ENCODE assay signal across 1 cellular context in the genomic region with DNA sequence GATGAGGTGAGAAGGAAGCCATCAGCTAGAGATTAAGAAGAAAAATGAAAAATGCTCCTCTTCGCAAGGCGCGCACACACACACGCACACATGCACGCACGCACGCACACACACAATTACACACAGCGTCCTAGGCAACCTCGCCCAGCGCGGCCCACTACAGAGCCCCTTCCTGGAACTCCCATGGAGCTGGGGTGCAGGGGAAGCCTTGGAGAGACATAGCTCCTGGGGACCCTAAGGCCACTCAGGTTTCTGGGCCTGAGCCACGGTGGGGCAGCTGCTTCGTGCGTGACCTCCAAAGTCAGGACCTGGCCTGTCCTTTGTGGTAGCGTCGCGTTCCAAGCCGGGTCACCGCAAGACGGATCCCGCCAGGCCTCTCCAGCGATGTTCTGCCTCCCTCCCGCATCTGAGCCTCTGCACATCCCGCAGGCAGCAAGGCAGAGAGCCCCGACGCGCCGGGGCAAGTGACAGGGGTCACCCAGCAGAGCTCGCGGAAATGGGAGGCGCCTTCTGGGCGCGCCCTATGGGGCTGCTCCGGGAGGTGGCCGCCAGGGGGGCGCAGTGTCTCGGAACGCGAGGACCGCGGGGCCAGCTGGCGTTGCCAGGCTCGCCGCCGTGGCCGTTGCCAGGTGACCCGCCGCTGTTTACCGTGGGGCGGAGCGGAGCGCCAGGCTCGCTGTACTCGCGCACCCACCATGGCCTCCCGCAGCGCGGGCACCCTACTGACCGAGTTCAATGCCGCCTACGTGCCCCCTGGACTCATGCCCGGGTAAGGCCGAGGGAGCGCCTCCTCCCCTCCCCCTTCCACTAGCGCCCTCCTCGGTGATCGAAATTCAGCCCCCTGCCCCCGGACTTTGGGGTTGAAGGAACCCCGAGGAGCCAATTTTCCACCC.
TF ChIP-seq lines count a peak whose summit lies in the region.

No MANE protein-coding gene starts in this region.

TF ChIP-seq in HepG2, 621 proteins besides CTCF, POLR2A, EP300 and RAD21 (continued from another document and continues in another):
- TF ChIP-seq, protein P1, sequence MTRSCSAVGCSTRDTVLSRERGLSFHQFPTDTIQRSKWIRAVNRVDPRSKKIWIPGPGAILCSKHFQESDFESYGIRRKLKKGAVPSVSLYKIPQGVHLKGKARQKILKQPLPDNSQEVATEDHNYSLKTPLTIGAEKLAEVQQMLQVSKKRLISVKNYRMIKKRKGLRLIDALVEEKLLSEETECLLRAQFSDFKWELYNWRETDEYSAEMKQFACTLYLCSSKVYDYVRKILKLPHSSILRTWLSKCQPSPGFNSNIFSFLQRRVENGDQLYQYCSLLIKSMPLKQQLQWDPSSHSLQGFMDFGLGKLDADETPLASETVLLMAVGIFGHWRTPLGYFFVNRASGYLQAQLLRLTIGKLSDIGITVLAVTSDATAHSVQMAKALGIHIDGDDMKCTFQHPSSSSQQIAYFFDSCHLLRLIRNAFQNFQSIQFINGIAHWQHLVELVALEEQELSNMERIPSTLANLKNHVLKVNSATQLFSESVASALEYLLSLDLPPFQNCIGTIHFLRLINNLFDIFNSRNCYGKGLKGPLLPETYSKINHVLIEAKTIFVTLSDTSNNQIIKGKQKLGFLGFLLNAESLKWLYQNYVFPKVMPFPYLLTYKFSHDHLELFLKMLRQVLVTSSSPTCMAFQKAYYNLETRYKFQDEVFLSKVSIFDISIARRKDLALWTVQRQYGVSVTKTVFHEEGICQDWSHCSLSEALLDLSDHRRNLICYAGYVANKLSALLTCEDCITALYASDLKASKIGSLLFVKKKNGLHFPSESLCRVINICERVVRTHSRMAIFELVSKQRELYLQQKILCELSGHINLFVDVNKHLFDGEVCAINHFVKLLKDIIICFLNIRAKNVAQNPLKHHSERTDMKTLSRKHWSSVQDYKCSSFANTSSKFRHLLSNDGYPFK (CRISPR knock-in tag; IDR thresholded peaks at IDR 0.05; ENCODE audit: borderline replicate concordance) = no peak
- TF ChIP-seq ZNF235 (CRISPR knock-in tag; IDR thresholded peaks at IDR 0.05; ENCODE audit: borderline replicate concordance) (0 out of 2 replicates have a peak, but pooled peaks have one; percentile 25), ZNF205 (CRISPR knock-in tag; IDR thresholded peaks at IDR 0.05) (peak; percentile 69; the same call in 1 of the 2 replicates), ZNF563 (CRISPR knock-in tag; IDR thresholded peaks at IDR 0.05) (0 out of 2 replicates have a peak, but pooled peaks have one; percentile 22), ISL2 (CRISPR knock-in tag; IDR thresholded peaks at IDR 0.05) (peak; percentile 45; the same call in 1 of the 2 replicates), CHCHD3 (CRISPR knock-in tag; IDR thresholded peaks at IDR 0.05) (peak; percentile 33; the same call in 1 of the 2 replicates), SAFB2 (CRISPR knock-in tag; IDR thresholded peaks at IDR 0.05; ENCODE audit: borderline replicate concordance, low read depth) (peak; percentile 67; the same call in 1 of the 2 replicates), SRSF1 (optimal IDR thresholded peaks at IDR 0.05; ENCODE audit: low read depth, low read length) (peak; percentile 18), ZMYM2 (CRISPR knock-in tag; IDR thresholded peaks at IDR 0.05) (no peak), MBD4 (IDR thresholded peaks at IDR 0.05; ENCODE audit: borderline replicate concordance, low read length) (no peak), MEIS1 (CRISPR knock-in tag; IDR thresholded peaks at IDR 0.05; ENCODE audit: borderline replicate concordance) (no peak), ZNF331 (CRISPR knock-in tag; IDR thresholded peaks at IDR 0.05) (peak; percentile 63; the same call in 1 of the 2 replicates), ZNF441 (CRISPR knock-in tag; IDR thresholded peaks at IDR 0.05; ENCODE audit: borderline replicate concordance) (0 out of 2 replicates have a peak, but pooled peaks have one; percentile 65), ZNF781 (CRISPR knock-in tag; IDR thresholded peaks at IDR 0.05; ENCODE audit: borderline replicate concordance, not compliant biosample characterization) (no peak), ZNF788 (CRISPR knock-in tag; IDR thresholded peaks at IDR 0.05; ENCODE audit: borderline replicate concordance) (0 out of 2 replicates have a peak, but pooled peaks have one; percentile 28), ZNF768 (CRISPR knock-in tag; IDR thresholded peaks at IDR 0.05) (peak; percentile 70; the same call in 1 of the 2 replicates), ETV5 (CRISPR knock-in tag; IDR thresholded peaks at IDR 0.05; ENCODE audit: borderline replicate concordance) (peak; percentile 17; the same call in 1 of the 2 replicates), RNF2 (conservative IDR thresholded peaks at IDR 0.05; ENCODE audit: low read depth) (peak; percentile 53; the same call in 1 of the 2 replicates), ZSCAN20 (CRISPR knock-in tag; IDR thresholded peaks at IDR 0.05; ENCODE audit: borderline replicate concordance) (peak; percentile 81; the same call in 1 of the 2 replicates), PHF20 (CRISPR knock-in tag; IDR thresholded peaks at IDR 0.05) (no peak), PHF21A (CRISPR knock-in tag; IDR thresholded peaks at IDR 0.05) (0 out of 2 replicates have a peak, but pooled peaks have one; percentile 27), NCOR1 (IDR thresholded peaks at IDR 0.05; ENCODE audit: borderline replicate concordance, low read length) (no peak), HNRNPK (IDR thresholded peaks at IDR 0.05; ENCODE audit: low read depth, low read length, poor library complexity, severe bottlenecking) (peak; percentile 88), ZKSCAN1 (IDR thresholded peaks at IDR 0.05; ENCODE audit: low read length) (no peak), CBX2 (IDR thresholded peaks at IDR 0.05; ENCODE audit: low read depth, low read length) (no peak), CBX2 (CRISPR knock-in tag; IDR thresholded peaks at IDR 0.05; ENCODE audit: low read depth) (peak; percentile 61; the same call in 1 of the 2 replicates), TCF7 (IDR thresholded peaks at IDR 0.05; ENCODE audit: low read depth) (no peak), BORCS8-MEF2B (CRISPR knock-in tag; IDR thresholded peaks at IDR 0.05) (peak; percentile 68; the same call in 1 of the 2 replicates), MED1 (CRISPR knock-in tag; IDR thresholded peaks at IDR 0.05) (no peak), GATAD2A (CRISPR knock-in tag; IDR thresholded peaks at IDR 0.05) (no peak), ZBTB42 (CRISPR knock-in tag; IDR thresholded peaks at IDR 0.05) (no peak), YY1 (IDR thresholded peaks at IDR 0.05; ENCODE audit: insufficient read depth, insufficient replicate concordance, low read depth, low read length) (peak; percentile 53), ZNF296 (CRISPR knock-in tag; conservative IDR thresholded peaks at IDR 0.05) (no peak)
- TF ChIP-seq, protein P2, sequence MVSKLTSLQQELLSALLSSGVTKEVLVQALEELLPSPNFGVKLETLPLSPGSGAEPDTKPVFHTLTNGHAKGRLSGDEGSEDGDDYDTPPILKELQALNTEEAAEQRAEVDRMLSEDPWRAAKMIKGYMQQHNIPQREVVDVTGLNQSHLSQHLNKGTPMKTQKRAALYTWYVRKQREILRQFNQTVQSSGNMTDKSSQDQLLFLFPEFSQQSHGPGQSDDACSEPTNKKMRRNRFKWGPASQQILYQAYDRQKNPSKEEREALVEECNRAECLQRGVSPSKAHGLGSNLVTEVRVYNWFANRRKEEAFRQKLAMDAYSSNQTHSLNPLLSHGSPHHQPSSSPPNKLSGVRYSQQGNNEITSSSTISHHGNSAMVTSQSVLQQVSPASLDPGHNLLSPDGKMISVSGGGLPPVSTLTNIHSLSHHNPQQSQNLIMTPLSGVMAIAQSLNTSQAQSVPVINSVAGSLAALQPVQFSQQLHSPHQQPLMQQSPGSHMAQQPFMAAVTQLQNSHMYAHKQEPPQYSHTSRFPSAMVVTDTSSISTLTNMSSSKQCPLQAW (CRISPR knock-in tag; IDR thresholded peaks at IDR 0.05) = peak; percentile 53; the same call in 1 of the 2 replicates
- TF ChIP-seq, protein P3, sequence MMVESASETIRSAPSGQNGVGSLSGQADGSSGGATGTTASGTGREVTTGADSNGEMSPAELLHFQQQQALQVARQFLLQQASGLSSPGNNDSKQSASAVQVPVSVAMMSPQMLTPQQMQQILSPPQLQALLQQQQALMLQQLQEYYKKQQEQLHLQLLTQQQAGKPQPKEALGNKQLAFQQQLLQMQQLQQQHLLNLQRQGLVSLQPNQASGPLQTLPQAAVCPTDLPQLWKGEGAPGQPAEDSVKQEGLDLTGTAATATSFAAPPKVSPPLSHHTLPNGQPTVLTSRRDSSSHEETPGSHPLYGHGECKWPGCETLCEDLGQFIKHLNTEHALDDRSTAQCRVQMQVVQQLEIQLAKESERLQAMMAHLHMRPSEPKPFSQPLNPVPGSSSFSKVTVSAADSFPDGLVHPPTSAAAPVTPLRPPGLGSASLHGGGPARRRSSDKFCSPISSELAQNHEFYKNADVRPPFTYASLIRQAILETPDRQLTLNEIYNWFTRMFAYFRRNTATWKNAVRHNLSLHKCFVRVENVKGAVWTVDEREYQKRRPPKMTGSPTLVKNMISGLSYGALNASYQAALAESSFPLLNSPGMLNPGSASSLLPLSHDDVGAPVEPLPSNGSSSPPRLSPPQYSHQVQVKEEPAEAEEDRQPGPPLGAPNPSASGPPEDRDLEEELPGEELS (CRISPR knock-in tag; IDR thresholded peaks at IDR 0.05) = peak; percentile 19; the same call in 1 of the 2 replicates
- TF ChIP-seq, protein P4, sequence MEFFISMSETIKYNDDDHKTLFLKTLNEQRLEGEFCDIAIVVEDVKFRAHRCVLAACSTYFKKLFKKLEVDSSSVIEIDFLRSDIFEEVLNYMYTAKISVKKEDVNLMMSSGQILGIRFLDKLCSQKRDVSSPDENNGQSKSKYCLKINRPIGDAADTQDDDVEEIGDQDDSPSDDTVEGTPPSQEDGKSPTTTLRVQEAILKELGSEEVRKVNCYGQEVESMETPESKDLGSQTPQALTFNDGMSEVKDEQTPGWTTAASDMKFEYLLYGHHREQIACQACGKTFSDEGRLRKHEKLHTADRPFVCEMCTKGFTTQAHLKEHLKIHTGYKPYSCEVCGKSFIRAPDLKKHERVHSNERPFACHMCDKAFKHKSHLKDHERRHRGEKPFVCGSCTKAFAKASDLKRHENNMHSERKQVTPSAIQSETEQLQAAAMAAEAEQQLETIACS (CRISPR knock-in tag; IDR thresholded peaks at IDR 0.05) = no peak
- TF ChIP-seq, protein P5, sequence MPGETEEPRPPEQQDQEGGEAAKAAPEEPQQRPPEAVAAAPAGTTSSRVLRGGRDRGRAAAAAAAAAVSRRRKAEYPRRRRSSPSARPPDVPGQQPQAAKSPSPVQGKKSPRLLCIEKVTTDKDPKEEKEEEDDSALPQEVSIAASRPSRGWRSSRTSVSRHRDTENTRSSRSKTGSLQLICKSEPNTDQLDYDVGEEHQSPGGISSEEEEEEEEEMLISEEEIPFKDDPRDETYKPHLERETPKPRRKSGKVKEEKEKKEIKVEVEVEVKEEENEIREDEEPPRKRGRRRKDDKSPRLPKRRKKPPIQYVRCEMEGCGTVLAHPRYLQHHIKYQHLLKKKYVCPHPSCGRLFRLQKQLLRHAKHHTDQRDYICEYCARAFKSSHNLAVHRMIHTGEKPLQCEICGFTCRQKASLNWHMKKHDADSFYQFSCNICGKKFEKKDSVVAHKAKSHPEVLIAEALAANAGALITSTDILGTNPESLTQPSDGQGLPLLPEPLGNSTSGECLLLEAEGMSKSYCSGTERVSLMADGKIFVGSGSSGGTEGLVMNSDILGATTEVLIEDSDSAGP (CRISPR knock-in tag; IDR thresholded peaks at IDR 0.05; ENCODE audit: borderline replicate concordance) = peak; percentile 81; the same call in 1 of the 2 replicates
- TF ChIP-seq, protein P6, sequence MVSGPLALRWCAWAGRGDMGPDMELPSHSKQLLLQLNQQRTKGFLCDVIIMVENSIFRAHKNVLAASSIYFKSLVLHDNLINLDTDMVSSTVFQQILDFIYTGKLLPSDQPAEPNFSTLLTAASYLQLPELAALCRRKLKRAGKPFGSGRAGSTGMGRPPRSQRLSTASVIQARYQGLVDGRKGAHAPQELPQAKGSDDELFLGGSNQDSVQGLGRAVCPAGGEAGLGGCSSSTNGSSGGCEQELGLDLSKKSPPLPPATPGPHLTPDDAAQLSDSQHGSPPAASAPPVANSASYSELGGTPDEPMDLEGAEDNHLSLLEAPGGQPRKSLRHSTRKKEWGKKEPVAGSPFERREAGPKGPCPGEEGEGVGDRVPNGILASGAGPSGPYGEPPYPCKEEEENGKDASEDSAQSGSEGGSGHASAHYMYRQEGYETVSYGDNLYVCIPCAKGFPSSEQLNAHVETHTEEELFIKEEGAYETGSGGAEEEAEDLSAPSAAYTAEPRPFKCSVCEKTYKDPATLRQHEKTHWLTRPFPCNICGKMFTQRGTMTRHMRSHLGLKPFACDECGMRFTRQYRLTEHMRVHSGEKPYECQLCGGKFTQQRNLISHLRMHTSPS (CRISPR knock-in tag; IDR thresholded peaks at IDR 0.05; ENCODE audit: low read depth) = peak; percentile 93
- TF ChIP-seq, protein P7, sequence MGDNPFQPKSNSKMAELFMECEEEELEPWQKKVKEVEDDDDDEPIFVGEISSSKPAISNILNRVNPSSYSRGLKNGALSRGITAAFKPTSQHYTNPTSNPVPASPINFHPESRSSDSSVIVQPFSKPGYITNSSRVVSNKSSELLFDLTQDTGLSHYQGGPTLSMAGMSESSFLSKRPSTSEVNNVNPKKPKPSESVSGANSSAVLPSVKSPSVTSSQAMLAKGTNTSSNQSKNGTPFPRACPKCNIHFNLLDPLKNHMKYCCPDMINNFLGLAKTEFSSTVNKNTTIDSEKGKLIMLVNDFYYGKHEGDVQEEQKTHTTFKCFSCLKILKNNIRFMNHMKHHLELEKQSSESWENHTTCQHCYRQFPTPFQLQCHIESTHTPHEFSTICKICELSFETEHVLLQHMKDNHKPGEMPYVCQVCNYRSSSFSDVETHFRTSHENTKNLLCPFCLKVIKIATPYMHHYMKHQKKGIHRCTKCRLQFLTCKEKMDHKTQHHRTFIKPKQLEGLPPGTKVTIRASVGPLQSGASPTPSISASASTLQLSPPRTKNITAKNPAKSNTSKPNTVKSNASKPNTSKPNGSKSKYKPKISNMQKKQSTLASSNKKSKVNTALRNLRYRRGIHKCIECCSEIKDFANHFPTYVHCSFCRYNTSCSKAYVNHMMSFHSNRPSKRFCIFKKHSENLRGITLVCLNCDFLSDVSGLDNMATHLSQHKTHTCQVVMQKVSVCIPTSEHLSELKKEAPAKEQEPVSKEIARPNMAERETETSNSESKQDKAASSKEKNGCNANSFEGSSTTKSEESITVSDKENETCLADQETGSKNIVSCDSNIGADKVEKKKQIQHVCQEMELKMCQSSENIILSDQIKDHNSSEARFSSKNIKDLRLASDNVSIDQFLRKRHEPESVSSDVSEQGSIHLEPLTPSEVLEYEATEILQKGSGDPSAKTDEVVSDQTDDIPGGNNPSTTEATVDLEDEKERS (CRISPR knock-in tag; IDR thresholded peaks at IDR 0.05) = 0 out of 2 replicates have a peak, but pooled peaks have one; percentile 19
